ENCODE assay signal across 35 cellular contexts in the genomic region with DNA sequence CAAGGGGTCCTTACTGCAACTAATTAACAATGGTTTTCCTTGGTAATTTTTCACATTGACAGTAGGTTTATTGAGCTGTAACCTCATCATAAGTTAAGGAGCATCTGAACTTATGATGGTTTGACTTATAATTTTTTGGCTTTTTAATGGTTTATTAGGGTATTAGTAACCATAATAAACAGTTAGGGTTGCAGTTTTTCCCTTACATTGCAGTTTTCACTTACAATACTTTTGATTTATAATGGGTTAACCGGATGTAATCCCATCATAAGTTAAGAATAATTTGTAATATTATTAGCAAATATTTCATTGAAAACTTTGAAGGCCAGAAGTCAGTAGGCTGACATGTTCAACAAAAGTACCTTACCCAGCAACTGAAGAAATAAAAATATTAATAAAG.
"Had no signal": no experiment of that assay in that cellular context is flagged by ENCODE, and none has a peak within 500 bp of the region (broad histone marks: within the 10 kb centered on the region; RNA-seq: fewer than 3 reads in every experiment).

No MANE protein-coding gene starts in this region.

- H3K36me3 ChIP-seq: MG63 had no signal

- DNase-seq: Kasumi-1, MG63, MM.1S, MV-4-11, NCI-H1048, NCI-H1092, NCI-H1092 treated with DMSO at 0.1 percent for 48 hours, NCI-H1105, NCI-H1105 treated with DMSO at 0.1 percent for 48 hours, NCI-H1417 treated with DMSO at 0.1 percent for 48 hours, NCI-H1436, NCI-H1436 treated with DMSO at 0.1 percent for 48 hours, NCI-H146, NCI-H1694, NCI-H1694 treated with DMSO at 0.1 percent for 48 hours, NCI-H187, NCI-H187 treated with DMSO at 0.1 percent for 48 hours, NCI-H1930, NCI-H2029, NCI-H2029 treated with DMSO at 0.1 percent for 48 hours, NCI-H2081, NCI-H2081 treated with DMSO at 0.1 percent for 48 hours, NCI-H2107, NCI-H2171, NCI-H2171 treated with DMSO at 0.1 percent for 48 hours, NCI-H2227 treated with DMSO at 0.1 percent for 48 hours, NCI-H226, NCI-H345, NCI-H446, NCI-H446 treated with DMSO at 0.1 percent for 48 hours, NCI-H510A, NCI-H510A treated with DMSO at 0.1 percent for 48 hours, NCI-H524, NCI-H524 treated with DMSO at 0.1 percent for 48 hours, NCI-H526 had no signal

- H3K4me3 ChIP-seq: MG63 had no signal

- H3K9me3 ChIP-seq: MG63 had no signal

- H3K27me3 ChIP-seq: MG63 had no signal
